9 cellular contexts compared by ENCODE assay signal in the genomic region with DNA sequence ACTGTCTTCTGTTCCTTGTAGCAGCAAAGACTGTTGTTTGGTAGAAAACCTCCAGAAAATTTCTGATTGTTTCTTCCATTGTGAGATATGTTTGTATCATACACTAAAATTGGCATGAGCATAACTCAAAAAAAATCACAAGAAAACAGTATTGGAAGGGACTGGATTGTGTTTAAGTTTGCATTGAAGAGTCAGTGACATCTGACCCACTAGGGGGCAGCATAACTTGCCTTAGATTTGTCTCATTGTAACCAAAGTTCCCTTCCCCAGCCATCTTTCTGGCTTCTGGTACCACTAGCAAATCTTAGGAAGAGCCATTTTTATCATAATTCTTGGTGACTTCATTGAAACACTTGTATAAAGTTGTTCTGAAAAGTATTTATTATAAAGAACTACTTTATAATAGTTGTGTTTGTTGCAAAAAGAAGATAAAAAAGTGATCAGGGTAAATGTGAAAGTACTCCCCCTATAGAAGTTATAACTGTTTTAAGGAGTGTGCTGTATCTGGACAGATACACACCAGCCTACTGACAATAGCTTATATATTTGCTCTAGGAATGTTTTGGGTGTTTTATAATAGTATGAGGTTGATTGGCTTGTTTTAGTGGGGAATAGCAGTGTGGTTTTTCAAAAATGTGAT. TPM values are rescaled to one million over a fixed set of nuclear protein-coding genes. Genes with fewer than 3 reads are reported as not detected.
DNase-seq lines count a peak whose midpoint lies in the region; ATAC-seq and TF ChIP-seq lines count a peak whose summit lies in the region.
"Had no signal": no experiment of that assay in that cellular context is flagged by ENCODE, and none has a peak within 500 bp of the region (broad histone marks: within the 10 kb centered on the region; RNA-seq: fewer than 3 reads in every experiment).

No MANE protein-coding gene starts in this region.

- H3K4me1 Mint-ChIP-seq in CD4-positive, alpha-beta memory T cell = peaks cover 11 to 30% (median 18%) of the 10 kb centered on the region in 4 donors

- TF ChIP-seq CTCF in SK-N-SH (IDR thresholded peaks at IDR 0.05) = peak; percentile 92

- H3K4me2 ChIP-seq in SK-N-SH = no peak overlapping the region

- TF ChIP-seq EP300 in SK-N-SH (IDR thresholded peaks at IDR 0.05; ENCODE audit: borderline replicate concordance in 1 of 2, low read depth in 1 of 2, low read length in 1 of 2) = no peak

- peak; percentile 59 for ATAC-seq in GM19455 (IDR thresholded peaks at IDR 0.05; ENCODE audit: unreplicated experiment)
- no peak for ATAC-seq in GM18870 (IDR thresholded peaks at IDR 0.05; ENCODE audit: unreplicated experiment)

- intact Hi-C loops in CD4-positive, alpha-beta memory T cell (cut with micrococcal nuclease) = loop anchor here (1.0 to 2.0 kb wide), 4 partner anchors 8 to 116 kb away; a partner anchor contains a TSS

- no peaks in the 10 kb centered on the region for H3K9me2 ChIP-seq in SK-N-SH

- peaks cover 73% of the 10 kb centered on the region for H3K36me3 ChIP-seq in CD4-positive, alpha-beta memory T cell (ENCODE audit: insufficient read depth, low read length)
- peaks cover 81 to 85% of the 10 kb centered on the region in 2 experiments for H3K36me3 ChIP-seq in SK-N-SH (replicated peaks in 1 of 2; ENCODE audit: control insufficient read depth in 1 of 2, insufficient read depth in 2 of 2, low read length in 1 of 2)
- H3K36me3 ChIP-seq in iPS DF 6.9 (ENCODE audit: control insufficient read depth, insufficient read depth, low read length) = peaks cover 32% of the 10 kb centered on the region

- peaks cover 15% of the 10 kb centered on the region for H3K4me1 ChIP-seq in CD4-positive, alpha-beta memory T cell (ENCODE audit: insufficient read depth, low read length)
- H3K4me1 ChIP-seq in SK-N-SH (ENCODE audit: control insufficient read depth in 1 of 2, insufficient read depth in 2 of 2, low read depth in 1 of 2, low read length in 1 of 2) (no peaks in the 10 kb centered on the region), iPS DF 6.9 (ENCODE audit: control insufficient read depth, insufficient read depth, low read length) (no peaks in the 10 kb centered on the region)

- H3K4me3 ChIP-seq in CD4-positive, alpha-beta memory T cell (ENCODE audit: low read length in 2 of 2) = no peak overlapping the region
- H3K4me3 ChIP-seq in SK-N-SH (ENCODE audit: low read depth in 2 of 2, low read length in 1 of 2) (peak overlapping the region in 1 of 2 experiments; percentile 38; a peak in 1 of 4 replicates), iPS DF 6.9 (ENCODE audit: low read length) (no peak overlapping the region)

- no peaks in the 10 kb centered on the region for H4K20me1 ChIP-seq in SK-N-SH (ENCODE audit: insufficient read depth)

- CTCF ChIA-PET in CD4-positive, alpha-beta memory T cell (lab: Charles Lee; ENCODE audit: partially characterized antibody) = interaction anchor here (0.6 to 2.1 kb wide), 11 partner anchors 9 to 181 kb away, joined by 3 to 21 read pairs (median 4); a partner anchor contains a TSS
- CTCF ChIA-PET in SK-N-SH (lab: Yijun Ruan, JAX) = interaction anchor here (1.0 to 2.0 kb wide), 3 partner anchors 9 to 31 kb away, joined by 4 to 5 read pairs (median 4); no protein-coding TSS in a partner anchor

- no peaks in the 10 kb centered on the region for H3K27me3 ChIP-seq in CD4-positive, alpha-beta memory T cell (ENCODE audit: insufficient read depth, low read length)
- H3K27me3 ChIP-seq in SK-N-SH (ENCODE audit: insufficient read depth) (no peaks in the 10 kb centered on the region), iPS DF 6.9 (ENCODE audit: control insufficient read depth, insufficient read depth, low read length) (no peaks in the 10 kb centered on the region)

- H3K9ac ChIP-seq in SK-N-SH = no peak overlapping the region

- TF ChIP-seq RAD21 in SK-N-SH (IDR thresholded peaks at IDR 0.05; ENCODE audit: low read length) = peak; percentile 67

- H3K4me3 Mint-ChIP-seq in CD4-positive, alpha-beta memory T cell = no peak overlapping the region
- H3K4me3 Mint-ChIP-seq: stimulated activated naive CD8-positive, alpha-beta T cell treated with anti-CD3 and anti-CD28 coated beads, Interleukin-15, Interleukin-2, amounts not matched to agents 100 ng/mL and 50 ng/mL, for 24 hours had no signal

- no peak overlapping the region for H3K27ac ChIP-seq in CD4-positive, alpha-beta memory T cell (ENCODE audit: low read depth, low read length)
- no peak overlapping the region; a peak in 1 of 4 replicates for H3K27ac ChIP-seq in SK-N-SH (ENCODE audit: low read depth in 2 of 2, low read length in 1 of 2)
- no peak overlapping the region for H3K27ac ChIP-seq in iPS DF 6.9 (ENCODE audit: low read length)

- POLR2A ChIA-PET in CD4-positive, alpha-beta memory T cell (lab: Charles Lee; ENCODE audit: partially characterized antibody) = interaction anchor here (0.6 to 1.9 kb wide), 2 partner anchors 12 to 111 kb away, joined by 3 to 4 read pairs; a partner anchor contains a TSS
- POLR2A ChIA-PET in SK-N-SH (lab: Yijun Ruan, JAX) = no interaction called here

- no peaks in the 10 kb centered on the region for H3K27me3 Mint-ChIP-seq in CD4-positive, alpha-beta memory T cell
- H3K27me3 Mint-ChIP-seq: stimulated activated naive CD8-positive, alpha-beta T cell treated with anti-CD3 and anti-CD28 coated beads, Interleukin-15, Interleukin-2, amounts not matched to agents 100 ng/mL and 50 ng/mL, for 24 hours had no signal

- H3K9me3 Mint-ChIP-seq in CD4-positive, alpha-beta memory T cell = no peaks in the 10 kb centered on the region
- H3K9me3 Mint-ChIP-seq: stimulated activated naive CD8-positive, alpha-beta T cell treated with anti-CD3 and anti-CD28 coated beads, Interleukin-15, Interleukin-2, amounts not matched to agents 100 ng/mL and 50 ng/mL, for 24 hours had no signal

- H2AFZ ChIP-seq in SK-N-SH (ENCODE audit: low read depth) = no peak overlapping the region

- DNase-seq in CD4-positive, alpha-beta memory T cell = peak; percentile 65 to 70 (median 70)
- peak; percentile 43 for DNase-seq in LoVo (ENCODE audit: low spot score)
- DNase-seq in SK-N-SH = peak; percentile 56
- DNase-seq in amniotic stem cell (lab: John Stamatoyannopoulos, UW) = peak; percentile 43
- peak; percentile 37 for DNase-seq in iPS DF 6.9 (ENCODE audit: low read depth, low spot score)
- peak; percentile 52 to 76 for DNase-seq in stimulated activated CD4-positive, alpha-beta T cell treated with anti-CD3 and anti-CD28 coated beads, Interleukin-2, amount 100 ng/mL, for 24 hours

- peak overlapping the region in 6 of 7 donors; percentile 43 to 84 (median 68) for H3K27ac Mint-ChIP-seq in CD4-positive, alpha-beta memory T cell
- H3K27ac Mint-ChIP-seq: stimulated activated naive CD8-positive, alpha-beta T cell treated with anti-CD3 and anti-CD28 coated beads, Interleukin-15, Interleukin-2, amounts not matched to agents 100 ng/mL and 50 ng/mL, for 24 hours had no signal

- peaks cover 55 to 76% of the 10 kb centered on the region in 2 donors for H3K36me3 Mint-ChIP-seq in CD4-positive, alpha-beta memory T cell

- no peaks in the 10 kb centered on the region for H3K9me3 ChIP-seq in CD4-positive, alpha-beta memory T cell (ENCODE audit: control insufficient read depth in 1 of 2, low read length in 2 of 2)
- no peaks in the 10 kb centered on the region for H3K9me3 ChIP-seq in SK-N-SH
- H3K9me3 ChIP-seq in iPS DF 6.9 (ENCODE audit: control insufficient read depth, insufficient read depth, low read length) = no peaks in the 10 kb centered on the region

- peaks cover 22% of the 10 kb centered on the region for H3F3A ChIP-seq in SK-N-SH (replicated peaks; ENCODE audit: insufficient read depth)

- peaks cover 32% of the 10 kb centered on the region for H3K79me2 ChIP-seq in SK-N-SH (ENCODE audit: insufficient read depth)

TF ChIP-seq in SK-N-SH, 30 proteins besides CTCF, POLR2A, EP300 and RAD21:
- TF ChIP-seq, protein P1, sequence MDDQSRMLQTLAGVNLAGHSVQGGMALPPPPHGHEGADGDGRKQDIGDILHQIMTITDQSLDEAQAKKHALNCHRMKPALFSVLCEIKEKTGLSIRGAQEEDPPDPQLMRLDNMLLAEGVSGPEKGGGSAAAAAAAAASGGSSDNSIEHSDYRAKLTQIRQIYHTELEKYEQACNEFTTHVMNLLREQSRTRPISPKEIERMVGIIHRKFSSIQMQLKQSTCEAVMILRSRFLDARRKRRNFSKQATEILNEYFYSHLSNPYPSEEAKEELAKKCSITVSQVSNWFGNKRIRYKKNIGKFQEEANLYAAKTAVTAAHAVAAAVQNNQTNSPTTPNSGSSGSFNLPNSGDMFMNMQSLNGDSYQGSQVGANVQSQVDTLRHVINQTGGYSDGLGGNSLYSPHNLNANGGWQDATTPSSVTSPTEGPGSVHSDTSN (IDR thresholded peaks at IDR 0.05) = no peak
- TF ChIP-seq SIN3A (IDR thresholded peaks at IDR 0.05; ENCODE audit: borderline replicate concordance, low read depth, low read length) = no peak
- peak; percentile 67 for TF ChIP-seq SMC3 (IDR thresholded peaks at IDR 0.05; ENCODE audit: low read depth, low read length)

RNA-seq across cellular contexts. Expression of a gene that starts 7.7 kb away (rescaled TPM):
- total RNA-seq in CD4-positive, alpha-beta memory T cell = 10 to 100 TPM; 50.1 to 55.3 TPM
- 10 to 100 TPM; 40.9 to 48.0 TPM for polyA plus RNA-seq in CD4-positive, alpha-beta memory T cell
- polyA plus RNA-seq in SK-N-SH (2012; rRNA removed) = 23.4 and 31.2 TPM in 2 replicates
- polyA plus RNA-seq in SK-N-SH (2012; cell fraction: cytosol; rRNA removed) = 23.7 and 25.3 TPM in 2 replicates
- 27.4 and 32.0 TPM in 2 replicates for polyA plus RNA-seq in SK-N-SH (2012; cell fraction: nucleus; rRNA removed)

RNA-seq across cellular contexts. Expression of a gene that starts 8.1 kb away (rescaled TPM):
- 1 to 10 TPM; 1.3 to 1.7 TPM for total RNA-seq in CD4-positive, alpha-beta memory T cell
- polyA plus RNA-seq in CD4-positive, alpha-beta memory T cell = 1 to 10 TPM in 1 of 2 donors, under 1 TPM in 1; 0.81 to 2.8 TPM
- polyA plus RNA-seq in SK-N-SH (2012; rRNA removed) = 24.6 and 27.6 TPM in 2 replicates
- polyA plus RNA-seq in SK-N-SH (2012; cell fraction: cytosol; rRNA removed) = 27.6 and 29.6 TPM in 2 replicates
- 11.1 and 15.1 TPM in 2 replicates for polyA plus RNA-seq in SK-N-SH (2012; cell fraction: nucleus; rRNA removed)

RNA-seq across cellular contexts. Expression of a gene that starts 11.9 kb away (rescaled TPM):
- 10 to 100 TPM; 10.8 to 10.9 TPM for total RNA-seq in CD4-positive, alpha-beta memory T cell
- 1 to 10 TPM; 3.3 to 4.9 TPM for polyA plus RNA-seq in CD4-positive, alpha-beta memory T cell
- 0.02 TPM in 1 of 2 replicates, not detected in the other for polyA plus RNA-seq in SK-N-SH (2012; rRNA removed)
- polyA plus RNA-seq in SK-N-SH (2012; cell fraction: cytosol; rRNA removed) = 0.03 TPM in 1 of 2 replicates, not detected in the other
- polyA plus RNA-seq in SK-N-SH (2012; cell fraction: nucleus; rRNA removed) = 0.02 and 0.06 TPM in 2 replicates

RNA-seq across cellular contexts. Expression of a gene that starts 41.3 kb away (rescaled TPM):
- total RNA-seq in CD4-positive, alpha-beta memory T cell = 10 to 100 TPM; 28.7 to 32.0 TPM
- 10 to 100 TPM; 38.7 to 38.8 TPM for polyA plus RNA-seq in CD4-positive, alpha-beta memory T cell
- 34.6 and 44.1 TPM in 2 replicates for polyA plus RNA-seq in SK-N-SH (2012; rRNA removed)
- polyA plus RNA-seq in SK-N-SH (2012; cell fraction: cytosol; rRNA removed) = 53.8 and 56.9 TPM in 2 replicates
- polyA plus RNA-seq in SK-N-SH (2012; cell fraction: nucleus; rRNA removed) = 13.4 and 20.1 TPM in 2 replicates
